Comparison of ENCODE assay signal across 11 cellular contexts in genomic region chr20:1033751-1034419, GRCh38. TPM values are rescaled to one million over a fixed set of nuclear protein-coding genes. Genes with fewer than 3 reads are reported as not detected.
DNase-seq lines count a peak whose midpoint lies in the region; ATAC-seq and TF ChIP-seq lines count a peak whose summit lies in the region.
"Had no signal": no experiment of that assay in that cellular context is flagged by ENCODE, and none has a peak within 500 bp of the region (broad histone marks: within the 10 kb centered on the region; RNA-seq: fewer than 3 reads in every experiment).

No MANE protein-coding gene starts in this region.

- H3K27me3 Mint-ChIP-seq in GM23338 (ENCODE audit: insufficient read depth, low read depth, poor library complexity) = no peaks in the 10 kb centered on the region

- no peak for DNase-seq in GM23338 (ENCODE audit: low spot score)
- peak; percentile 31 for DNase-seq in RPMI7951 (ENCODE audit: low read depth)
- DNase-seq in left lung = peak in 1 of 2 donors; percentile 51
- no peak for DNase-seq in effector CD4-positive, alpha-beta T cell
- no peak for DNase-seq in right cardiac atrium
- DNase-seq: activated naive CD8-positive, alpha-beta T cell treated with anti-CD3 and anti-CD28 coated beads, Interleukin-2, amount 10 ng/mL, durations not matched to agents 7 days and 5 days; NCI-H1417 treated with DMSO at 0.1 percent for 48 hours; PC-3 had no signal

- H4K20me1 ChIP-seq in BLaER1 treated with 17β-estradiol and CSF1 and Interleukin-3, amounts not matched to agents 10 nM and 100 nM = no peaks in the 10 kb centered on the region
- no peaks in the 10 kb centered on the region for H4K20me1 ChIP-seq in GM23338 (replicated peaks; ENCODE audit: insufficient read depth)

- H3K27me3 ChIP-seq in BLaER1 treated with 17β-estradiol and CSF1 and Interleukin-3, amounts not matched to agents 10 nM and 100 nM = no peaks in the 10 kb centered on the region
- H3K27me3 ChIP-seq in GM23338 (ENCODE audit: insufficient read depth) = no peaks in the 10 kb centered on the region
- peaks cover 0 to 6% of the 10 kb centered on the region in 2 donors for H3K27me3 ChIP-seq in left lung
- no peaks in the 10 kb centered on the region for H3K27me3 ChIP-seq in right cardiac atrium (ENCODE audit: control insufficient read depth, insufficient read depth)

- ATAC-seq in GM23338 (no peak), left lung (peak; percentile 56), HG03442 (IDR thresholded peaks at IDR 0.05; ENCODE audit: unreplicated experiment) (no peak), right cardiac atrium (no peak)
- ATAC-seq: PC-3 had no signal

- no peak overlapping the region for H3K4me3 Mint-ChIP-seq in GM23338
- H3K4me3 Mint-ChIP-seq: activated naive CD8-positive, alpha-beta T cell treated with anti-CD3 and anti-CD28 coated beads, Interleukin-2, amount 10 ng/mL, durations not matched to agents 7 days and 5 days had no signal

- H3K4me1 Mint-ChIP-seq in GM23338 = no peaks in the 10 kb centered on the region; the same call in 2 of the 3 replicates
- H3K4me1 Mint-ChIP-seq: activated naive CD8-positive, alpha-beta T cell treated with anti-CD3 and anti-CD28 coated beads, Interleukin-2, amount 10 ng/mL, durations not matched to agents 7 days and 5 days had no signal

- intact Hi-C loops in left lung (cut with DNase I) (no loop called here), right cardiac atrium (cut with DNase I) (no loop called here)

- H3K27ac ChIP-seq in BLaER1 treated with 17β-estradiol and CSF1 and Interleukin-3, amounts not matched to agents 10 nM and 100 nM = peak overlapping the region in 10 of 11 experiments; percentile 56 to 80 (median 72); a peak in 21 of 22 replicates
- H3K27ac ChIP-seq in GM23338 (ENCODE audit: low read depth) = no peak overlapping the region
- H3K27ac ChIP-seq in left lung = no peak overlapping the region
- H3K27ac ChIP-seq in right cardiac atrium (ENCODE audit: low read length) = no peak overlapping the region

- no peaks in the 10 kb centered on the region for H3K79me2 ChIP-seq in GM23338 (replicated peaks; ENCODE audit: insufficient read depth)

- peaks cover 25 to 33% (median 28%) of the 10 kb centered on the region in 10 experiments for H3K4me1 ChIP-seq in BLaER1 treated with 17β-estradiol and CSF1 and Interleukin-3, amounts not matched to agents 10 nM and 100 nM
- H3K4me1 ChIP-seq in GM23338 (ENCODE audit: insufficient read depth) (no peaks in the 10 kb centered on the region), left lung (no peaks in the 10 kb centered on the region), right cardiac atrium (ENCODE audit: control insufficient read depth, insufficient read depth, low read length) (no peaks in the 10 kb centered on the region)

- peak overlapping the region in 6 of 11 experiments; percentile 3 to 62 (median 32); a peak in 9 of 22 replicates for H3K9ac ChIP-seq in BLaER1 treated with 17β-estradiol and CSF1 and Interleukin-3, amounts not matched to agents 10 nM and 100 nM

- no peak overlapping the region for H3K27ac Mint-ChIP-seq in GM23338
- H3K27ac Mint-ChIP-seq: activated naive CD8-positive, alpha-beta T cell treated with anti-CD3 and anti-CD28 coated beads, Interleukin-2, amount 10 ng/mL, durations not matched to agents 7 days and 5 days had no signal

- TF ChIP-seq CTCF in GM23338 (conservative IDR thresholded peaks at IDR 0.05; ENCODE audit: low read depth in 2 of 2) (no peak), left lung (IDR thresholded peaks at IDR 0.05) (no peak)

- H3K4me2 ChIP-seq in BLaER1 treated with 17β-estradiol and CSF1 and Interleukin-3, amounts not matched to agents 10 nM and 100 nM = peak overlapping the region; percentile 25 to 83 (median 64)
- no peak overlapping the region for H3K4me2 ChIP-seq in GM23338
- H3K4me2 ChIP-seq: smooth muscle cell had no signal

- 71% methylated on average over 6 of the region's 6 CpGs for WGBS in right cardiac atrium

- H3K4me3 ChIP-seq in BLaER1 treated with 17β-estradiol and CSF1 and Interleukin-3, amounts not matched to agents 10 nM and 100 nM = no peak overlapping the region
- H3K4me3 ChIP-seq in GM23338 (no peak overlapping the region), left lung (no peak overlapping the region), right cardiac atrium (ENCODE audit: low read length) (no peak overlapping the region)
- H3K4me3 ChIP-seq: smooth muscle cell had no signal

- H3K36me3 ChIP-seq in BLaER1 treated with 17β-estradiol and CSF1 and Interleukin-3, amounts not matched to agents 10 nM and 100 nM = no peaks in the 10 kb centered on the region
- H3K36me3 ChIP-seq in GM23338 (ENCODE audit: insufficient read depth) = no peaks in the 10 kb centered on the region
- no peaks in the 10 kb centered on the region for H3K36me3 ChIP-seq in left lung

- peak overlapping the region; percentile 86; the same call in 1 of the 2 replicates for H2AFZ ChIP-seq in GM23338

- H3K9me3 Mint-ChIP-seq in GM23338 = no peaks in the 10 kb centered on the region
- H3K9me3 Mint-ChIP-seq: activated naive CD8-positive, alpha-beta T cell treated with anti-CD3 and anti-CD28 coated beads, Interleukin-2, amount 10 ng/mL, durations not matched to agents 7 days and 5 days had no signal

- H3F3A ChIP-seq in GM23338 (replicated peaks; ENCODE audit: low read depth) = no peaks in the 10 kb centered on the region

- H3K9me2 ChIP-seq in GM23338 (ENCODE audit: insufficient read depth) = 0 out of 2 replicates have a peak, but pooled peaks cover 17% of the 10 kb centered on the region

- H3K9me3 ChIP-seq in BLaER1 treated with 17β-estradiol and CSF1 and Interleukin-3, amounts not matched to agents 10 nM and 100 nM (replicated peaks in 1 of 11) = peaks cover 0 to 7% (median 3%) of the 10 kb centered on the region in 11 experiments; a peak in 4 of 22 replicates
- H3K9me3 ChIP-seq in left lung = no peaks in the 10 kb centered on the region
- no peaks in the 10 kb centered on the region for H3K9me3 ChIP-seq in right cardiac atrium (ENCODE audit: control insufficient read depth, low read length)

- no peaks in the 10 kb centered on the region for H3K36me3 Mint-ChIP-seq in GM23338 (ENCODE audit: low read depth)

TF ChIP-seq in GM23338, 12 proteins besides CTCF, POLR2A, EP300 and RAD21 (continues in another document):
- TF ChIP-seq POLR2AphosphoS5 (IDR thresholded peaks at IDR 0.05; ENCODE audit: low read depth) (no peak), STAT1 (IDR thresholded peaks at IDR 0.05; ENCODE audit: unreplicated experiment) (no peak), NANOG (IDR thresholded peaks at IDR 0.05; ENCODE audit: borderline replicate concordance) (no peak), EZH2phosphoT487 (IDR thresholded peaks at IDR 0.05; ENCODE audit: unreplicated experiment) (no peak), JUNB (IDR thresholded peaks at IDR 0.05; ENCODE audit: unreplicated experiment) (no peak), ZNF331 (CRISPR knock-in tag; IDR thresholded peaks at IDR 0.05; ENCODE audit: low read depth) (no peak), REST (IDR thresholded peaks at IDR 0.05; ENCODE audit: unreplicated experiment) (no peak), CREB1 (CRISPR knock-in tag; IDR thresholded peaks at IDR 0.05; ENCODE audit: low read depth) (no peak)

RNA-seq across cellular contexts. Expression of gene RSPO4, which starts 31.8 kb away (rescaled TPM):
- total RNA-seq in GM23338 (2014; rRNA removed; shearing (Covaris generic)) = 0.74 and 2.8 TPM in 2 replicates
- 3.6 and 4.5 TPM in 2 replicates for polyA plus RNA-seq in GM23338 (2016; fragmentation: Nextera tagmentation; extraction: Ambion mirVana)
- total RNA-seq in RPMI7951 (2014; rRNA removed; shearing (Covaris generic)) = 0.20 TPM in 1 of 2 replicates, not detected in the other
- total RNA-seq in left lung = 1 to 10 TPM; 2.2 to 6.1 TPM
- total RNA-seq in right cardiac atrium = under 1 TPM in 2 of 4 donors, not detected in 2; 0.24 to 0.53 TPM
- polyA plus RNA-seq in right cardiac atrium = 0.25 TPM
- total RNA-seq: PC-3 had no signal

Comparison
In these comparisons a context has a peak if more than half of its experiments do, and no peak if none do; other contexts are left out.
1. H3K27ac ChIP-seq: peak in BLaER1 treated with 17β-estradiol and CSF1 and Interleukin-3, amounts not matched to agents 10 nM and 100 nM (10 of 11); none in GM23338 (single experiment), left lung (0 of 2) and right cardiac atrium (single experiment).